In the genomic region with DNA sequence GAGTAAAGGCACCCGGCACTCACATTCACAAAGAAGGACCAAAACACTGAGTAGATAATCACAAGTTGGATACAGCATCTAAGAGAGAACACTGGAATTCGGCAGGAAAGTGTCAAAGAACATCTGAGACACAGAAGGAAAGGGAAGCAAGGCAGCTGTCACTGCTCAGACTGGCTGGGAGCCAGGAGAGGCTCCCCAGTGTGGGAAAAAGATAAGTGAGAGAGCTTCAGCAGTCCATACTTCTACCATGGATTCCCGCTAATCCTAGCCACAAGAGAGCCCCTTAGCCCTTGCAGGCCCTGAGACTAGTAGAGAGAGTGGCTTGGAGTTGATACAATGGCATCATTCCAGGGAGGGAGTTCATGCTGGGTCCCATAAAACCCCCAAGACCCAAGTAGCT, we compare ENCODE assay signal across 19 cellular contexts. TPM values are rescaled to one million over a fixed set of nuclear protein-coding genes. Genes with fewer than 3 reads are reported as not detected.
DNase-seq lines count a peak whose midpoint lies in the region; ATAC-seq, FAIRE-seq and TF ChIP-seq lines count a peak whose summit lies in the region.
"Had no signal": no experiment of that assay in that cellular context is flagged by ENCODE, and none has a peak within 500 bp of the region (broad histone marks: within the 10 kb centered on the region; RNA-seq: fewer than 3 reads in every experiment).

No MANE protein-coding gene starts in this region.

- H3K4me1 ChIP-seq in Panc1 (ENCODE audit: control insufficient read depth, insufficient read depth, low read length) (no peaks in the 10 kb centered on the region), mesenchymal stem cell (ENCODE audit: control insufficient read depth, insufficient read depth, low read depth, low read length) (no peaks in the 10 kb centered on the region), breast epithelium (no peaks in the 10 kb centered on the region), thyroid gland (no peaks in the 10 kb centered on the region)

- intact Hi-C loops in Panc1 (cut with micrococcal nuclease; ENCODE audit: unreplicated experiment) (loop anchor here (5.0 kb wide), 1 partner anchor 76 kb away; no protein-coding TSS in a partner anchor), breast epithelium (cut with DNase I; ENCODE audit: low total_unique reads) (no loop called here), thyroid gland (cut with DNase I) (no loop called here)

- H3K27ac ChIP-seq in Panc1 (ENCODE audit: low read length) (peak overlapping the region; percentile 32; the same call in 1 of the 2 replicates), mesenchymal stem cell (ENCODE audit: low read length, poor library complexity, severe bottlenecking) (no peak overlapping the region), breast epithelium (no peak overlapping the region), thyroid gland (no peak overlapping the region)
- H3K27ac ChIP-seq: epithelial cell of prostate had no signal

- H3K23ac ChIP-seq in mesenchymal stem cell (ENCODE audit: low read length in 2 of 2): peak overlapping the region in 1 of 2 experiments; percentile 26

- H4K8ac ChIP-seq in mesenchymal stem cell (ENCODE audit: low read length): peak overlapping the region; percentile 89

- peak overlapping the region; percentile 54 to 67 for H3K4ac ChIP-seq in mesenchymal stem cell (ENCODE audit: low read depth in 1 of 2, low read length in 2 of 2)

- TF ChIP-seq CTCF in Panc1 (IDR thresholded peaks at IDR 0.05) (no peak), fibroblast of pulmonary artery (IDR thresholded peaks at IDR 0.05; ENCODE audit: low read length, missing control alignments) (no peak), breast epithelium (IDR thresholded peaks at IDR 0.05) (no peak), thyroid gland (IDR thresholded peaks at IDR 0.05) (no peak)

- no peak overlapping the region for H2AFZ ChIP-seq in mesenchymal stem cell (ENCODE audit: low read depth, low read length)

- H2BK5ac ChIP-seq in mesenchymal stem cell (ENCODE audit: low read depth, low read length, poor library complexity, severe bottlenecking): no peak overlapping the region

- no peak overlapping the region for H3K14ac ChIP-seq in mesenchymal stem cell (ENCODE audit: low read length in 2 of 2)

- H3K9ac ChIP-seq in mesenchymal stem cell (ENCODE audit: low read length): no peak overlapping the region

- in situ Hi-C loops in KBM-7 (cut with MboI; ENCODE audit: low pct_unique_long_range_greater_than_20kb, low sequenced_read_pairs): loop anchor here (25.0 kb wide), 1 partner anchor 296 kb away; no protein-coding TSS in a partner anchor
- in situ Hi-C loops in Panc1 (cut with HindIII; ENCODE audit: low pct_unique_long_range_greater_than_20kb, low sequenced_read_pairs): no loop called here

- no TSS peak for BruUV-seq in Panc1 (replicated peaks; lab: Mats Ljungman, UMichigan)

- H3K4me2 ChIP-seq in mesenchymal stem cell (ENCODE audit: low read length, poor library complexity, severe bottlenecking): no peak overlapping the region

- peak overlapping the region; percentile 99 for H2BK15ac ChIP-seq in mesenchymal stem cell (ENCODE audit: low read depth, poor library complexity, severe bottlenecking)

- POLR2A ChIA-PET in Panc1 (lab: Charles Lee): no interaction called here

- H2AK5ac ChIP-seq in mesenchymal stem cell (ENCODE audit: low read length, severe bottlenecking): no peak overlapping the region

- FAIRE-seq in HTR-8/SVneo (lab: Jason Lieb, UNC) (no peak), H54 (lab: Jason Lieb, UNC) (no peak)

- no peak overlapping the region for H3K4me3 ChIP-seq in Panc1 (ENCODE audit: low read depth in 2 of 2, low read length in 2 of 2)
- H3K4me3 ChIP-seq in fibroblast of pulmonary artery (replicated peaks; ENCODE audit: low read depth, low read length): no peak overlapping the region
- H3K4me3 ChIP-seq in mesenchymal stem cell (ENCODE audit: insufficient read depth in 1 of 2, low read depth in 1 of 2, low read length in 2 of 2): no peak overlapping the region
- no peak overlapping the region for H3K4me3 ChIP-seq in breast epithelium
- H3K4me3 ChIP-seq in thyroid gland (replicated peaks in 1 of 3): no peak overlapping the region

- TF ChIP-seq POLR2A in H54 (IDR thresholded peaks at IDR 0.05; ENCODE audit: low read depth, low read length) (no peak), breast epithelium (IDR thresholded peaks at IDR 0.05) (no peak), thyroid gland (IDR thresholded peaks at IDR 0.05) (no peak)

- H3K36me3 ChIP-seq in Panc1 (ENCODE audit: control insufficient read depth, insufficient read depth, low read length) (no peaks in the 10 kb centered on the region), mesenchymal stem cell (ENCODE audit: control insufficient read depth in 1 of 2, insufficient read depth in 2 of 2, low read depth in 1 of 2, low read length in 2 of 2) (no peaks in the 10 kb centered on the region), breast epithelium (no peaks in the 10 kb centered on the region), thyroid gland (no peaks in the 10 kb centered on the region)

- CTCF ChIA-PET in Panc1 (lab: Charles Lee): no interaction called here

- peak overlapping the region; percentile 97 for H4K91ac ChIP-seq in mesenchymal stem cell (ENCODE audit: low read length)

- no peaks in the 10 kb centered on the region for H3K9me3 ChIP-seq in Panc1 (ENCODE audit: control insufficient read depth, insufficient read depth, low read depth, low read length)
- H3K9me3 ChIP-seq in mesenchymal stem cell (ENCODE audit: control insufficient read depth, low read length): no peaks in the 10 kb centered on the region
- no peaks in the 10 kb centered on the region for H3K9me3 ChIP-seq in breast epithelium
- H3K9me3 ChIP-seq in thyroid gland: no peaks in the 10 kb centered on the region

- H3K79me1 ChIP-seq in mesenchymal stem cell (replicated peaks; ENCODE audit: low read length, poor library complexity, severe bottlenecking): no peaks in the 10 kb centered on the region

- no peak for ATAC-seq in Panc1
- ATAC-seq: activated naive CD4-positive, alpha-beta T cell treated with anti-CD3 and anti-CD28 coated beads, Interleukin-2, amount 50 U/mL, for 72 hours; activated T-cell treated with anti-CD3 and anti-CD28 coated beads, Interleukin-2, amount 50 U/mL, for 72 hours; T-cell had no signal

- peak overlapping the region; percentile 98 to 99 for H2BK12ac ChIP-seq in mesenchymal stem cell (ENCODE audit: low read length in 2 of 2)

- peak overlapping the region; percentile 82 to 92 for H3K18ac ChIP-seq in mesenchymal stem cell (ENCODE audit: low read depth in 1 of 2, low read length in 2 of 2)

- H2BK120ac ChIP-seq in mesenchymal stem cell (ENCODE audit: low read depth, low read length): peak overlapping the region; percentile 88

- H3K27me3 ChIP-seq in Panc1 (ENCODE audit: control insufficient read depth, insufficient read depth, low read length) (no peaks in the 10 kb centered on the region), mesenchymal stem cell (ENCODE audit: control insufficient read depth in 1 of 2, insufficient read depth in 1 of 2, low read length in 2 of 2) (no peaks in the 10 kb centered on the region), breast epithelium (no peaks in the 10 kb centered on the region), thyroid gland (no peaks in the 10 kb centered on the region)

- peak; percentile 14 for DNase-seq in KBM-7
- no peak for DNase-seq in Panc1 (ENCODE audit: low read depth, low spot score)
- DNase-seq in fibroblast of pulmonary artery (ENCODE audit: low read depth): peak; percentile 50
- peak; percentile 80 for DNase-seq in mesenchymal stem cell
- DNase-seq in HTR-8/SVneo (ENCODE audit: insufficient read length, low spot score): no peak
- DNase-seq in H54 (ENCODE audit: insufficient read length, low spot score): no peak
- no peak for DNase-seq in breast epithelium (ENCODE audit: low spot score in 2 of 2)
- no peak for DNase-seq in thyroid gland
- DNase-seq: activated CD4-positive, CD25-positive, alpha-beta regulatory T cell; activated T-cell treated with anti-CD3 and anti-CD28 coated beads, Interleukin-2, amount 50 U/mL, for 72 hours; AML-193; immature natural killer cell; NCI-H1436; NCI-H345; T-cell had no signal

- 30% methylated on average over 2 of the region's 3 CpGs for WGBS in mesenchymal stem cell
- 67 to 71% methylated on average over 3 of the region's 3 CpGs for WGBS in thyroid gland, 2 donors

RNA-seq across cellular contexts. Expression of gene CP, which starts 36.7 kb away (rescaled TPM):
- total RNA-seq in Panc1 (2021; ENCODE audit: unreplicated experiment) (5.8 TPM), breast epithelium (100 to 1,000 TPM in 1 of 3 donors, 10 to 100 TPM in 2; 25.9 to 225 (median 30.2) TPM), thyroid gland (100 to 1,000 TPM in 1 of 4 donors, 10 to 100 TPM in 2, 1 to 10 TPM in 1; 5.0 to 111 (median 34.6) TPM)
- polyA plus RNA-seq in Panc1 (2012; ENCODE audit: insufficient read length): 15.2 TPM
- polyA plus RNA-seq in mesenchymal stem cell (2013, experiment 1 of 2): 0.04 TPM
- 0.15 TPM for polyA plus RNA-seq in mesenchymal stem cell (2013, experiment 2 of 2)
- total RNA-seq: activated naive CD4-positive, alpha-beta T cell treated with anti-CD3 and anti-CD28 coated beads, Interleukin-2, amount 50 U/mL, for 72 hours; activated T-cell treated with anti-CD3 and anti-CD28 coated beads, Interleukin-2, amount 50 U/mL, for 72 hours; glomerular endothelial cell; natural killer cell treated with Interleukin-12 subunit alpha and Interleukin-12 subunit beta and Interleukin-15 and Interleukin-18, amount 100 ng/mL, for 72 hours had no signal

Comparison
In these comparisons a context has a peak if more than half of its experiments do, and no peak if none do; other contexts are left out.
1. DNase-seq: peak in KBM-7 (single experiment), fibroblast of pulmonary artery (single experiment) and mesenchymal stem cell (single experiment); none in Panc1 (single experiment), HTR-8/SVneo (single experiment), H54 (single experiment), breast epithelium (0 of 2) and thyroid gland (0 of 2).